ENCODE assay signal across 1 cellular context in the genomic region with DNA sequence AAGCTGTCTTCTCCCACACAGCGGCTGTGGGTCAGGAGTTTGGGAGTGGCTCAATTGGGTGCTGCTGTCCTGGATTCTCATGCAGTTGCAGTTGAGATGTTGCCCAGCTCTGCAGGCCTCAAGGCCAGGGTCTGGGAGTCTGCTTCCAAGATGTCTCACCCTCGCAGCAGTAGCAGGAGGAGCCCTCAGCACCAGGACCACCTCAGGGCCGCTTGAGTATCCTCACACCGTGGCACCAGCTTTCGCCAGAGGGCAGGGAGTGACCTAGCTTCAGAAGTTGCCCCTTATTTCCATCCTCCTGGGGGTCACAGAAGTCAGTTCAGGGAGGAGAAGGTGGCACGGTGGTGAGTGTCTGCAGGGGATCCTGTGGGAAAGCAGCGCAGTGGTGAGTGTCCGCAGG.
TF ChIP-seq lines count a peak whose summit lies in the region.

No MANE protein-coding gene starts in this region.

TF ChIP-seq in GM12878, 131 proteins besides CTCF, POLR2A, EP300 and RAD21:
- TF ChIP-seq IKZF2 (IDR thresholded peaks at IDR 0.05) (no peak), SREBF1 (IDR thresholded peaks at IDR 0.05; ENCODE audit: low read length) (no peak)
- TF ChIP-seq, protein P1, sequence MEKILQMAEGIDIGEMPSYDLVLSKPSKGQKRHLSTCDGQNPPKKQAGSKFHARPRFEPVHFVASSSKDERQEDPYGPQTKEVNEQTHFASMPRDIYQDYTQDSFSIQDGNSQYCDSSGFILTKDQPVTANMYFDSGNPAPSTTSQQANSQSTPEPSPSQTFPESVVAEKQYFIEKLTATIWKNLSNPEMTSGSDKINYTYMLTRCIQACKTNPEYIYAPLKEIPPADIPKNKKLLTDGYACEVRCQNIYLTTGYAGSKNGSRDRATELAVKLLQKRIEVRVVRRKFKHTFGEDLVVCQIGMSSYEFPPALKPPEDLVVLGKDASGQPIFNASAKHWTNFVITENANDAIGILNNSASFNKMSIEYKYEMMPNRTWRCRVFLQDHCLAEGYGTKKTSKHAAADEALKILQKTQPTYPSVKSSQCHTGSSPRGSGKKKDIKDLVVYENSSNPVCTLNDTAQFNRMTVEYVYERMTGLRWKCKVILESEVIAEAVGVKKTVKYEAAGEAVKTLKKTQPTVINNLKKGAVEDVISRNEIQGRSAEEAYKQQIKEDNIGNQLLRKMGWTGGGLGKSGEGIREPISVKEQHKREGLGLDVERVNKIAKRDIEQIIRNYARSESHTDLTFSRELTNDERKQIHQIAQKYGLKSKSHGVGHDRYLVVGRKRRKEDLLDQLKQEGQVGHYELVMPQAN (conservative IDR thresholded peaks at IDR 0.05), result no peak
- TF ChIP-seq, protein P2, sequence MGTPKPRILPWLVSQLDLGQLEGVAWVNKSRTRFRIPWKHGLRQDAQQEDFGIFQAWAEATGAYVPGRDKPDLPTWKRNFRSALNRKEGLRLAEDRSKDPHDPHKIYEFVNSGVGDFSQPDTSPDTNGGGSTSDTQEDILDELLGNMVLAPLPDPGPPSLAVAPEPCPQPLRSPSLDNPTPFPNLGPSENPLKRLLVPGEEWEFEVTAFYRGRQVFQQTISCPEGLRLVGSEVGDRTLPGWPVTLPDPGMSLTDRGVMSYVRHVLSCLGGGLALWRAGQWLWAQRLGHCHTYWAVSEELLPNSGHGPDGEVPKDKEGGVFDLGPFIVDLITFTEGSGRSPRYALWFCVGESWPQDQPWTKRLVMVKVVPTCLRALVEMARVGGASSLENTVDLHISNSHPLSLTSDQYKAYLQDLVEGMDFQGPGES (IDR thresholded peaks at IDR 0.05), result no peak
